1 cellular context compared by ENCODE assay signal in the genomic region with DNA sequence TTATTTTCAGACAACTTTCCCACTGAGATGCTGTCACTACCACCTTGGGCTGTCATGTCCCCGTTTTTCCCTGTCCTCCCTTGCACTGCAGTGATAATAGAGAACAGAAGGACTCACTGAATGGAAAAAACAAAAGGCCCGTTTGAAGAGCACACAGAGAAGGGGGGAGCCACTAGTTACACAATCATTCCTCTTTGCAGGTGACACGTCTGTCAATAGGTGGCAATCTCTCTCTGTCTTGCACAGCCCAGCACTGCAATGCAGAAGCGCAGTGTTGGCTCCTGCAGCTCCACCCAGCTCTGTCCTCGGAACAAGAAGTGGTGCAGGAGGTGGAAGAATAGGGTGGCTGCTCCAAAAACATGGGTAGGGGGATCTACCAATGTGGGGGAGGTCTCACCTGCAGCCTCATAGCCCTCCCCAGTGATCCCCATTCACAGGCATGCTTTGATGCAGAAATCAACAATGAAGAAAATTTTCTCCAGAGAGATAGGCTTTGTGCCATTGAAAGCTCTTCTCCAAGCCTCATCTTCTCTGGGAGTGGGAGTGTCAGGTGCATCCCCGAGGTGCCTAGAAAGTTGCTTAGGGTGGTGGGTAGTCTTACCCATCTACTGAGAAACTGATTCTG.
TF ChIP-seq lines count a peak whose summit lies in the region.

No MANE protein-coding gene starts in this region.

TF ChIP-seq in HepG2, 621 proteins besides CTCF, POLR2A, EP300 and RAD21 (continued from another document and continues in another):
- TF ChIP-seq, protein P1, sequence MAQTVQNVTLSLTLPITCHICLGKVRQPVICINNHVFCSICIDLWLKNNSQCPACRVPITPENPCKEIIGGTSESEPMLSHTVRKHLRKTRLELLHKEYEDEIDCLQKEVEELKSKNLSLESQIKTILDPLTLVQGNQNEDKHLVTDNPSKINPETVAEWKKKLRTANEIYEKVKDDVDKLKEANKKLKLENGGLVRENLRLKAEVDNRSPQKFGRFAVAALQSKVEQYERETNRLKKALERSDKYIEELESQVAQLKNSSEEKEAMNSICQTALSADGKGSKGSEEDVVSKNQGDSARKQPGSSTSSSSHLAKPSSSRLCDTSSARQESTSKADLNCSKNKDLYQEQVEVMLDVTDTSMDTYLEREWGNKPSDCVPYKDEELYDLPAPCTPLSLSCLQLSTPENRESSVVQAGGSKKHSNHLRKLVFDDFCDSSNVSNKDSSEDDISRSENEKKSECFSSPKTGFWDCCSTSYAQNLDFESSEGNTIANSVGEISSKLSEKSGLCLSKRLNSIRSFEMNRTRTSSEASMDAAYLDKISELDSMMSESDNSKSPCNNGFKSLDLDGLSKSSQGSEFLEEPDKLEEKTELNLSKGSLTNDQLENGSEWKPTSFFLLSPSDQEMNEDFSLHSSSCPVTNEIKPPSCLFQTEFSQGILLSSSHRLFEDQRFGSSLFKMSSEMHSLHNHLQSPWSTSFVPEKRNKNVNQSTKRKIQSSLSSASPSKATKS (CRISPR knock-in tag; IDR thresholded peaks at IDR 0.05) = no peak
- TF ChIP-seq KDM5A (IDR thresholded peaks at IDR 0.05; ENCODE audit: borderline replicate concordance, low read length) (no peak), PAF1 (CRISPR knock-in tag; IDR thresholded peaks at IDR 0.05) (no peak), ZNF33B (CRISPR knock-in tag; IDR thresholded peaks at IDR 0.05) (no peak), SNAPC2 (CRISPR knock-in tag; IDR thresholded peaks at IDR 0.05) (no peak), ETV5 (CRISPR knock-in tag; IDR thresholded peaks at IDR 0.05; ENCODE audit: borderline replicate concordance) (no peak), FOXJ3 (CRISPR knock-in tag; IDR thresholded peaks at IDR 0.05; ENCODE audit: borderline replicate concordance) (no peak), RARA (CRISPR knock-in tag; IDR thresholded peaks at IDR 0.05) (no peak), SCMH1 (CRISPR knock-in tag; IDR thresholded peaks at IDR 0.05; ENCODE audit: borderline replicate concordance) (no peak), KLF16 (CRISPR knock-in tag; IDR thresholded peaks at IDR 0.05) (peak in 1 of 2 experiments; percentile 53; a peak in 1 of 4 replicates), ZNF33A (CRISPR knock-in tag; IDR thresholded peaks at IDR 0.05; ENCODE audit: borderline replicate concordance) (no peak), ESRRA (CRISPR knock-in tag; IDR thresholded peaks at IDR 0.05; ENCODE audit: low read depth) (no peak), REPIN1 (CRISPR knock-in tag; IDR thresholded peaks at IDR 0.05; ENCODE audit: borderline replicate concordance, low read depth) (no peak), ZNF83 (CRISPR knock-in tag; IDR thresholded peaks at IDR 0.05; ENCODE audit: borderline replicate concordance) (no peak), SNAI1 (CRISPR knock-in tag; IDR thresholded peaks at IDR 0.05; ENCODE audit: borderline replicate concordance) (no peak), RFX3 (CRISPR knock-in tag; IDR thresholded peaks at IDR 0.05) (no peak), TMF1 (CRISPR knock-in tag; IDR thresholded peaks at IDR 0.05; ENCODE audit: low read depth) (no peak), CC2D1A (CRISPR knock-in tag; IDR thresholded peaks at IDR 0.05) (no peak), ZNF720 (CRISPR knock-in tag; IDR thresholded peaks at IDR 0.05) (no peak), RFX5 (IDR thresholded peaks at IDR 0.05; ENCODE audit: low read depth, low read length) (peak; percentile 46; the same call in 1 of the 2 replicates), SALL1 (CRISPR knock-in tag; IDR thresholded peaks at IDR 0.05) (peak; percentile 42), SMC3 (IDR thresholded peaks at IDR 0.05; ENCODE audit: low read length) (peak; percentile 62), ZNF256 (CRISPR knock-in tag; conservative IDR thresholded peaks at IDR 0.05) (no peak), ZNF34 (CRISPR knock-in tag; IDR thresholded peaks at IDR 0.05; ENCODE audit: borderline replicate concordance) (no peak), ZMAT3 (CRISPR knock-in tag; conservative IDR thresholded peaks at IDR 0.05) (no peak), ADNP (CRISPR knock-in tag; IDR thresholded peaks at IDR 0.05) (no peak), ZNF441 (CRISPR knock-in tag; IDR thresholded peaks at IDR 0.05; ENCODE audit: borderline replicate concordance) (no peak), ZNF577 (CRISPR knock-in tag; IDR thresholded peaks at IDR 0.05; ENCODE audit: borderline replicate concordance, low read depth) (no peak), SIN3A (IDR thresholded peaks at IDR 0.05; ENCODE audit: borderline replicate concordance, low read depth, low read length) (no peak), ZNF451 (CRISPR knock-in tag; IDR thresholded peaks at IDR 0.05) (no peak)
- TF ChIP-seq, protein P2, sequence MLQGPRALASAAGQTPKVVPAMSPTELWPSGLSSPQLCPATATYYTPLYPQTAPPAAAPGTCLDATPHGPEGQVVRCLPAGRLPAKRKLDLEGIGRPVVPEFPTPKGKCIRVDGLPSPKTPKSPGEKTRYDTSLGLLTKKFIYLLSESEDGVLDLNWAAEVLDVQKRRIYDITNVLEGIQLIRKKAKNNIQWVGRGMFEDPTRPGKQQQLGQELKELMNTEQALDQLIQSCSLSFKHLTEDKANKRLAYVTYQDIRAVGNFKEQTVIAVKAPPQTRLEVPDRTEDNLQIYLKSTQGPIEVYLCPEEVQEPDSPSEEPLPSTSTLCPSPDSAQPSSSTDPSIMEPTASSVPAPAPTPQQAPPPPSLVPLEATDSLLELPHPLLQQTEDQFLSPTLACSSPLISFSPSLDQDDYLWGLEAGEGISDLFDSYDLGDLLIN (CRISPR knock-in tag; IDR thresholded peaks at IDR 0.05; ENCODE audit: borderline replicate concordance) = no peak
- TF ChIP-seq, protein P3, sequence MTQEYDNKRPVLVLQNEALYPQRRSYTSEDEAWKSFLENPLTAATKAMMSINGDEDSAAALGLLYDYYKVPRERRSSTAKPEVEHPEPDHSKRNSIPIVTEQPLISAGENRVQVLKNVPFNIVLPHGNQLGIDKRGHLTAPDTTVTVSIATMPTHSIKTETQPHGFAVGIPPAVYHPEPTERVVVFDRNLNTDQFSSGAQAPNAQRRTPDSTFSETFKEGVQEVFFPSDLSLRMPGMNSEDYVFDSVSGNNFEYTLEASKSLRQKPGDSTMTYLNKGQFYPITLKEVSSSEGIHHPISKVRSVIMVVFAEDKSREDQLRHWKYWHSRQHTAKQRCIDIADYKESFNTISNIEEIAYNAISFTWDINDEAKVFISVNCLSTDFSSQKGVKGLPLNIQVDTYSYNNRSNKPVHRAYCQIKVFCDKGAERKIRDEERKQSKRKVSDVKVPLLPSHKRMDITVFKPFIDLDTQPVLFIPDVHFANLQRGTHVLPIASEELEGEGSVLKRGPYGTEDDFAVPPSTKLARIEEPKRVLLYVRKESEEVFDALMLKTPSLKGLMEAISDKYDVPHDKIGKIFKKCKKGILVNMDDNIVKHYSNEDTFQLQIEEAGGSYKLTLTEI (CRISPR knock-in tag; conservative IDR thresholded peaks at IDR 0.05) = no peak
- TF ChIP-seq, protein P4, sequence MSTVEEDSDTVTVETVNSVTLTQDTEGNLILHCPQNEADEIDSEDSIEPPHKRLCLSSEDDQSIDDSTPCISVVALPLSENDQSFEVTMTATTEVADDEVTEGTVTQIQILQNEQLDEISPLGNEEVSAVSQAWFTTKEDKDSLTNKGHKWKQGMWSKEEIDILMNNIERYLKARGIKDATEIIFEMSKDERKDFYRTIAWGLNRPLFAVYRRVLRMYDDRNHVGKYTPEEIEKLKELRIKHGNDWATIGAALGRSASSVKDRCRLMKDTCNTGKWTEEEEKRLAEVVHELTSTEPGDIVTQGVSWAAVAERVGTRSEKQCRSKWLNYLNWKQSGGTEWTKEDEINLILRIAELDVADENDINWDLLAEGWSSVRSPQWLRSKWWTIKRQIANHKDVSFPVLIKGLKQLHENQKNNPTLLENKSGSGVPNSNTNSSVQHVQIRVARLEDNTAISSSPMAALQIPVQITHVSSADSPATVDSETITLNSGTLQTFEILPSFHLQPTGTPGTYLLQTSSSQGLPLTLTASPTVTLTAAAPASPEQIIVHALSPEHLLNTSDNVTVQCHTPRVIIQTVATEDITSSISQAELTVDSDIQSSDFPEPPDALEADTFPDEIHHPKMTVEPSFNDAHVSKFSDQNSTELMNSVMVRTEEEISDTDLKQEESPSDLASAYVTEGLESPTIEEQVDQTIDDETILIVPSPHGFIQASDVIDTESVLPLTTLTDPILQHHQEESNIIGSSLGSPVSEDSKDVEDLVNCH (CRISPR knock-in tag; IDR thresholded peaks at IDR 0.05) = no peak
- TF ChIP-seq, protein P5, sequence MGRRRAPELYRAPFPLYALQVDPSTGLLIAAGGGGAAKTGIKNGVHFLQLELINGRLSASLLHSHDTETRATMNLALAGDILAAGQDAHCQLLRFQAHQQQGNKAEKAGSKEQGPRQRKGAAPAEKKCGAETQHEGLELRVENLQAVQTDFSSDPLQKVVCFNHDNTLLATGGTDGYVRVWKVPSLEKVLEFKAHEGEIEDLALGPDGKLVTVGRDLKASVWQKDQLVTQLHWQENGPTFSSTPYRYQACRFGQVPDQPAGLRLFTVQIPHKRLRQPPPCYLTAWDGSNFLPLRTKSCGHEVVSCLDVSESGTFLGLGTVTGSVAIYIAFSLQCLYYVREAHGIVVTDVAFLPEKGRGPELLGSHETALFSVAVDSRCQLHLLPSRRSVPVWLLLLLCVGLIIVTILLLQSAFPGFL (CRISPR knock-in tag; IDR thresholded peaks at IDR 0.05) = no peak
- TF ChIP-seq, protein P6, sequence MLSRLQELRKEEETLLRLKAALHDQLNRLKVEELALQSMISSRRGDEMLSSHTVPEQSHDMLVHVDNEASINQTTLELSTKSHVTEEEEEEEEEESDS (CRISPR knock-in tag; IDR thresholded peaks at IDR 0.05; ENCODE audit: borderline replicate concordance) = no peak
- TF ChIP-seq, protein P7, sequence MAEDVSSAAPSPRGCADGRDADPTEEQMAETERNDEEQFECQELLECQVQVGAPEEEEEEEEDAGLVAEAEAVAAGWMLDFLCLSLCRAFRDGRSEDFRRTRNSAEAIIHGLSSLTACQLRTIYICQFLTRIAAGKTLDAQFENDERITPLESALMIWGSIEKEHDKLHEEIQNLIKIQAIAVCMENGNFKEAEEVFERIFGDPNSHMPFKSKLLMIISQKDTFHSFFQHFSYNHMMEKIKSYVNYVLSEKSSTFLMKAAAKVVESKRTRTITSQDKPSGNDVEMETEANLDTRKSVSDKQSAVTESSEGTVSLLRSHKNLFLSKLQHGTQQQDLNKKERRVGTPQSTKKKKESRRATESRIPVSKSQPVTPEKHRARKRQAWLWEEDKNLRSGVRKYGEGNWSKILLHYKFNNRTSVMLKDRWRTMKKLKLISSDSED (CRISPR knock-in tag; IDR thresholded peaks at IDR 0.05) = no peak
- TF ChIP-seq, protein P8, sequence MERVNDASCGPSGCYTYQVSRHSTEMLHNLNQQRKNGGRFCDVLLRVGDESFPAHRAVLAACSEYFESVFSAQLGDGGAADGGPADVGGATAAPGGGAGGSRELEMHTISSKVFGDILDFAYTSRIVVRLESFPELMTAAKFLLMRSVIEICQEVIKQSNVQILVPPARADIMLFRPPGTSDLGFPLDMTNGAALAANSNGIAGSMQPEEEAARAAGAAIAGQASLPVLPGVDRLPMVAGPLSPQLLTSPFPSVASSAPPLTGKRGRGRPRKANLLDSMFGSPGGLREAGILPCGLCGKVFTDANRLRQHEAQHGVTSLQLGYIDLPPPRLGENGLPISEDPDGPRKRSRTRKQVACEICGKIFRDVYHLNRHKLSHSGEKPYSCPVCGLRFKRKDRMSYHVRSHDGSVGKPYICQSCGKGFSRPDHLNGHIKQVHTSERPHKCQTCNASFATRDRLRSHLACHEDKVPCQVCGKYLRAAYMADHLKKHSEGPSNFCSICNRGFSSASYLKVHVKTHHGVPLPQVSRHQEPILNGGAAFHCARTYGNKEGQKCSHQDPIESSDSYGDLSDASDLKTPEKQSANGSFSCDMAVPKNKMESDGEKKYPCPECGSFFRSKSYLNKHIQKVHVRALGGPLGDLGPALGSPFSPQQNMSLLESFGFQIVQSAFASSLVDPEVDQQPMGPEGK (CRISPR knock-in tag; IDR thresholded peaks at IDR 0.05) = peak; percentile 89
- TF ChIP-seq, protein P9, sequence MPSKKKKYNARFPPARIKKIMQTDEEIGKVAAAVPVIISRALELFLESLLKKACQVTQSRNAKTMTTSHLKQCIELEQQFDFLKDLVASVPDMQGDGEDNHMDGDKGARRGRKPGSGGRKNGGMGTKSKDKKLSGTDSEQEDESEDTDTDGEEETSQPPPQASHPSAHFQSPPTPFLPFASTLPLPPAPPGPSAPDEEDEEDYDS (CRISPR knock-in tag; IDR thresholded peaks at IDR 0.05) = peak; percentile 46
- TF ChIP-seq, protein P10, sequence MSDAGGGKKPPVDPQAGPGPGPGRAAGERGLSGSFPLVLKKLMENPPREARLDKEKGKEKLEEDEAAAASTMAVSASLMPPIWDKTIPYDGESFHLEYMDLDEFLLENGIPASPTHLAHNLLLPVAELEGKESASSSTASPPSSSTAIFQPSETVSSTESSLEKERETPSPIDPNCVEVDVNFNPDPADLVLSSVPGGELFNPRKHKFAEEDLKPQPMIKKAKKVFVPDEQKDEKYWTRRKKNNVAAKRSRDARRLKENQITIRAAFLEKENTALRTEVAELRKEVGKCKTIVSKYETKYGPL (CRISPR knock-in tag; IDR thresholded peaks at IDR 0.05) = peak; percentile 93
- TF ChIP-seq, protein P11, sequence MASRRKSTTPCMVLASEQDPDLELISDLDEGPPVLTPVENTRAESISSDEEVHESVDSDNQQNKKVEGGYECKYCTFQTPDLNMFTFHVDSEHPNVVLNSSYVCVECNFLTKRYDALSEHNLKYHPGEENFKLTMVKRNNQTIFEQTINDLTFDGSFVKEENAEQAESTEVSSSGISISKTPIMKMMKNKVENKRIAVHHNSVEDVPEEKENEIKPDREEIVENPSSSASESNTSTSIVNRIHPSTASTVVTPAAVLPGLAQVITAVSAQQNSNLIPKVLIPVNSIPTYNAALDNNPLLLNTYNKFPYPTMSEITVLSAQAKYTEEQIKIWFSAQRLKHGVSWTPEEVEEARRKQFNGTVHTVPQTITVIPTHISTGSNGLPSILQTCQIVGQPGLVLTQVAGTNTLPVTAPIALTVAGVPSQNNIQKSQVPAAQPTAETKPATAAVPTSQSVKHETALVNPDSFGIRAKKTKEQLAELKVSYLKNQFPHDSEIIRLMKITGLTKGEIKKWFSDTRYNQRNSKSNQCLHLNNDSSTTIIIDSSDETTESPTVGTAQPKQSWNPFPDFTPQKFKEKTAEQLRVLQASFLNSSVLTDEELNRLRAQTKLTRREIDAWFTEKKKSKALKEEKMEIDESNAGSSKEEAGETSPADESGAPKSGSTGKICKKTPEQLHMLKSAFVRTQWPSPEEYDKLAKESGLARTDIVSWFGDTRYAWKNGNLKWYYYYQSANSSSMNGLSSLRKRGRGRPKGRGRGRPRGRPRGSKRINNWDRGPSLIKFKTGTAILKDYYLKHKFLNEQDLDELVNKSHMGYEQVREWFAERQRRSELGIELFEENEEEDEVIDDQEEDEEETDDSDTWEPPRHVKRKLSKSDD (CRISPR knock-in tag; IDR thresholded peaks at IDR 0.05; ENCODE audit: low read depth) = no peak
- TF ChIP-seq, protein P12, sequence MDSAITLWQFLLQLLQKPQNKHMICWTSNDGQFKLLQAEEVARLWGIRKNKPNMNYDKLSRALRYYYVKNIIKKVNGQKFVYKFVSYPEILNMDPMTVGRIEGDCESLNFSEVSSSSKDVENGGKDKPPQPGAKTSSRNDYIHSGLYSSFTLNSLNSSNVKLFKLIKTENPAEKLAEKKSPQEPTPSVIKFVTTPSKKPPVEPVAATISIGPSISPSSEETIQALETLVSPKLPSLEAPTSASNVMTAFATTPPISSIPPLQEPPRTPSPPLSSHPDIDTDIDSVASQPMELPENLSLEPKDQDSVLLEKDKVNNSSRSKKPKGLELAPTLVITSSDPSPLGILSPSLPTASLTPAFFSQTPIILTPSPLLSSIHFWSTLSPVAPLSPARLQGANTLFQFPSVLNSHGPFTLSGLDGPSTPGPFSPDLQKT (CRISPR knock-in tag; IDR thresholded peaks at IDR 0.05; ENCODE audit: borderline replicate concordance) = no peak
